In the genomic region with DNA sequence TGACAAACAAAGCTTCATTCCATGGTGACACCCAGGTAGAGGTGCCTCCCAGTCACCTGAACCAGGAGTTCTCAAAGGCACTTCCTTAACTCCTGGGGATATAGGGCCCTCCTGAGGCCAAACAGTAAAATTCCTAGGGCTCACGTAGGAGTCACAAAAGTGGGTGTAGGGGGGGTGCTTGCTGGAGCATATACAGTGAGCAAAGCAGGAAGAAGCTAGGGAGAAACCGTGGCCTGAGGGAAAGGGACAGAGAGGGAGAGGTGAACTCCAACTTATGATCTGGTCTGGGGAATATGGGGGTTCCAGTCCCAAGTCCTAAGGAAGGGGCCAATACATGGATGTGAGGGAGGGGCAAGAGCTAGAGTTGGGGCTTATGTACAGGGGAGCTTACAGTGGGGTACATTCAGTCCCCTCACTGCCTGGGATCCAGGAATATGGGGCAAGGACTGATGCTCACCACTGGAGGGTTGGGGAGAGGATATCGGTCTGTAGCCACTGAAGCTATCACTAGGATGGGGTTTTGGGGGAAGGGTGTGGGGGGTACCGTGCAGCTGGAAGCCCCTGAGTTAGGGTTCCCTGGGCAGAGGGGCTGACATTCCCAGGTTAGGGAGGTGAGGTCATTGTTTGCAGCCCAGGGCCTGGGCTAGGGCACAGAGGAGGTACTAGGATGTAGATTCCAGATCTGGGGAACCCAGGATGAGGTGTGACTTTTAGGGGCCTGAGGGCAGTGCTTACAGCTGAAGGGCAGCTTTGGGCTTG, we compare ENCODE assay signal across 8 cellular contexts. TPM values are rescaled to one million over a fixed set of nuclear protein-coding genes. Genes with fewer than 3 reads are reported as not detected.
DNase-seq lines count a peak whose midpoint lies in the region; ATAC-seq and TF ChIP-seq lines count a peak whose summit lies in the region.

No MANE protein-coding gene starts in this region.

- peak; percentile 17 for TF ChIP-seq CTCF in brain microvascular endothelial cell (IDR thresholded peaks at IDR 0.05; ENCODE audit: low read depth, low read length, missing control alignments)

- DNase-seq in ACHN (peak; percentile 21), brain microvascular endothelial cell (no peak), NCI-H128 (lab: John Stamatoyannopoulos, UW; ENCODE audit: unreplicated experiment) (no peak), NCI-H2081 treated with DMSO at 0.1 percent for 48 hours (lab: John Stamatoyannopoulos, UW) (no peak)
- DNase-seq in activated CD8-positive, alpha-beta memory T cell treated with anti-CD3 and anti-CD28 coated beads, Interleukin-2, amount 50 U/mL, for 4 hours: no peak

- H3K27ac ChIP-seq in HUES48 (ENCODE audit: low read depth, low read length) (peak overlapping the region; percentile 79), brain microvascular endothelial cell (peak overlapping the region; percentile 71), mesodermal cell (ENCODE audit: low read depth, low read length, severe bottlenecking) (peak overlapping the region; percentile 66)

- no peaks in the 10 kb centered on the region for H3K9me3 ChIP-seq in HUES48 (ENCODE audit: control insufficient read depth, insufficient read depth, low read length)
- no peaks in the 10 kb centered on the region for H3K9me3 ChIP-seq in mesodermal cell (ENCODE audit: control insufficient read depth, low read length)

- H3K36me3 ChIP-seq in HUES48 (ENCODE audit: control insufficient read depth, insufficient read depth, low read length) (peaks cover 24% of the 10 kb centered on the region), brain microvascular endothelial cell (replicated peaks) (peaks cover 9% of the 10 kb centered on the region), mesodermal cell (ENCODE audit: control insufficient read depth, insufficient read depth, low read length) (peaks cover 39% of the 10 kb centered on the region)

- 29 to 34% methylated on average over 3 to 4 of the region's 4 CpGs for WGBS in mesodermal cell (ENCODE audit: insufficient coverage in 2 of 2), 2 experiments

- no peak for ATAC-seq in GM19452 (IDR thresholded peaks at IDR 0.05; ENCODE audit: unreplicated experiment)

- 0 out of 2 replicates have a peak, but pooled peaks cover 3% of the 10 kb centered on the region for H3K27me3 ChIP-seq in HUES48 (ENCODE audit: control insufficient read depth, insufficient read depth, low read length)
- no peaks in the 10 kb centered on the region for H3K27me3 ChIP-seq in brain microvascular endothelial cell (replicated peaks)

- in situ Hi-C loops in ACHN (cut with HindIII; ENCODE audit: low pct_ligation_motif_present, low pct_unique_long_range_greater_than_20kb, low sequenced_read_pairs) (no loop called here), brain microvascular endothelial cell (cut with HindIII; ENCODE audit: low pct_ligation_motif_present, low sequenced_read_pairs) (no loop called here)

- H3K4me1 ChIP-seq in HUES48 (ENCODE audit: control insufficient read depth, insufficient read depth, low read length) (peaks cover 25% of the 10 kb centered on the region), mesodermal cell (ENCODE audit: control insufficient read depth, insufficient read depth, low read length, poor library complexity, severe bottlenecking) (peaks cover 35% of the 10 kb centered on the region)

- H3K4me3 ChIP-seq in HUES48 (ENCODE audit: low read depth, low read length) (peak overlapping the region; percentile 72), brain microvascular endothelial cell (ENCODE audit: low read depth, low read length) (peak overlapping the region; percentile 86), mesodermal cell (ENCODE audit: extremely low read depth, insufficient read depth, low read length, poor library complexity, severe bottlenecking) (peak overlapping the region; percentile 96)

- H3K9ac ChIP-seq in HUES48 (ENCODE audit: low read depth, low read length): peak overlapping the region; percentile 78

RNA-seq across cellular contexts. Expression of gene PEDS1, which starts 0.9 kb away (rescaled TPM):
- polyA plus RNA-seq in mesodermal cell (2013, experiment 1 of 2): 40.5 TPM
- polyA plus RNA-seq in mesodermal cell (2013, experiment 2 of 2): 35.7 TPM

RNA-seq across cellular contexts. Expression of gene CEBPB, which starts 38.1 kb away (rescaled TPM):
- polyA plus RNA-seq in mesodermal cell (2013, experiment 1 of 2): 23.6 TPM
- polyA plus RNA-seq in mesodermal cell (2013, experiment 2 of 2): 19.7 TPM

RNA-seq across cellular contexts. Expression of gene UBE2V1, which starts 39.6 kb away (rescaled TPM):
- 144 TPM for polyA plus RNA-seq in mesodermal cell (2013, experiment 1 of 2)
- polyA plus RNA-seq in mesodermal cell (2013, experiment 2 of 2): 165 TPM
